In genomic region chr2:191831410-191831994, GRCh38 we compare ENCODE assay signal across 2 cellular contexts.
TF ChIP-seq lines count a peak whose summit lies in the region.

No MANE protein-coding gene starts in this region.

TF ChIP-seq in SK-N-SH, 30 proteins besides CTCF, POLR2A, EP300 and RAD21 (continued from another document):
- TF ChIP-seq YY1 (IDR thresholded peaks at IDR 0.05; ENCODE audit: low read depth) (no peak), RFX5 (IDR thresholded peaks at IDR 0.05; ENCODE audit: low read length) (no peak), CHD2 (IDR thresholded peaks at IDR 0.05; ENCODE audit: low read length, partially characterized antibody) (no peak), FOXJ3 (CRISPR knock-in tag; IDR thresholded peaks at IDR 0.05) (no peak), MXI1 (IDR thresholded peaks at IDR 0.05; ENCODE audit: low read depth, low read length) (no peak), JUND (IDR thresholded peaks at IDR 0.05) (no peak), SMC3 (IDR thresholded peaks at IDR 0.05; ENCODE audit: low read depth, low read length) (no peak), TCF12 (IDR thresholded peaks at IDR 0.05) (no peak), SIN3A (IDR thresholded peaks at IDR 0.05; ENCODE audit: borderline replicate concordance, low read depth, low read length) (no peak), GATA2 (CRISPR knock-in tag; IDR thresholded peaks at IDR 0.05) (no peak), RCOR1 (IDR thresholded peaks at IDR 0.05; ENCODE audit: low read length) (no peak), TEAD4 (IDR thresholded peaks at IDR 0.05; ENCODE audit: borderline replicate concordance, insufficient read depth) (no peak), POLR2AphosphoS5 (IDR thresholded peaks at IDR 0.05; ENCODE audit: low read depth, low read length) (no peak)
- TF ChIP-seq, protein P1, sequence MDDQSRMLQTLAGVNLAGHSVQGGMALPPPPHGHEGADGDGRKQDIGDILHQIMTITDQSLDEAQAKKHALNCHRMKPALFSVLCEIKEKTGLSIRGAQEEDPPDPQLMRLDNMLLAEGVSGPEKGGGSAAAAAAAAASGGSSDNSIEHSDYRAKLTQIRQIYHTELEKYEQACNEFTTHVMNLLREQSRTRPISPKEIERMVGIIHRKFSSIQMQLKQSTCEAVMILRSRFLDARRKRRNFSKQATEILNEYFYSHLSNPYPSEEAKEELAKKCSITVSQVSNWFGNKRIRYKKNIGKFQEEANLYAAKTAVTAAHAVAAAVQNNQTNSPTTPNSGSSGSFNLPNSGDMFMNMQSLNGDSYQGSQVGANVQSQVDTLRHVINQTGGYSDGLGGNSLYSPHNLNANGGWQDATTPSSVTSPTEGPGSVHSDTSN (IDR thresholded peaks at IDR 0.05), result no peak

TF ChIP-seq in SK-N-SH treated with all-trans-retinoic acid at 6 μM for 48 hours, 23 proteins besides CTCF, POLR2A, EP300 and RAD21 (continued from another document):
- TF ChIP-seq, protein P2, sequence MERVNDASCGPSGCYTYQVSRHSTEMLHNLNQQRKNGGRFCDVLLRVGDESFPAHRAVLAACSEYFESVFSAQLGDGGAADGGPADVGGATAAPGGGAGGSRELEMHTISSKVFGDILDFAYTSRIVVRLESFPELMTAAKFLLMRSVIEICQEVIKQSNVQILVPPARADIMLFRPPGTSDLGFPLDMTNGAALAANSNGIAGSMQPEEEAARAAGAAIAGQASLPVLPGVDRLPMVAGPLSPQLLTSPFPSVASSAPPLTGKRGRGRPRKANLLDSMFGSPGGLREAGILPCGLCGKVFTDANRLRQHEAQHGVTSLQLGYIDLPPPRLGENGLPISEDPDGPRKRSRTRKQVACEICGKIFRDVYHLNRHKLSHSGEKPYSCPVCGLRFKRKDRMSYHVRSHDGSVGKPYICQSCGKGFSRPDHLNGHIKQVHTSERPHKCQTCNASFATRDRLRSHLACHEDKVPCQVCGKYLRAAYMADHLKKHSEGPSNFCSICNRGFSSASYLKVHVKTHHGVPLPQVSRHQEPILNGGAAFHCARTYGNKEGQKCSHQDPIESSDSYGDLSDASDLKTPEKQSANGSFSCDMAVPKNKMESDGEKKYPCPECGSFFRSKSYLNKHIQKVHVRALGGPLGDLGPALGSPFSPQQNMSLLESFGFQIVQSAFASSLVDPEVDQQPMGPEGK (CRISPR knock-in tag; IDR thresholded peaks at IDR 0.05; ENCODE audit: borderline replicate concordance), result no peak
- TF ChIP-seq ZFP30 (CRISPR knock-in tag; IDR thresholded peaks at IDR 0.05), result no peak
- TF ChIP-seq, protein P3, sequence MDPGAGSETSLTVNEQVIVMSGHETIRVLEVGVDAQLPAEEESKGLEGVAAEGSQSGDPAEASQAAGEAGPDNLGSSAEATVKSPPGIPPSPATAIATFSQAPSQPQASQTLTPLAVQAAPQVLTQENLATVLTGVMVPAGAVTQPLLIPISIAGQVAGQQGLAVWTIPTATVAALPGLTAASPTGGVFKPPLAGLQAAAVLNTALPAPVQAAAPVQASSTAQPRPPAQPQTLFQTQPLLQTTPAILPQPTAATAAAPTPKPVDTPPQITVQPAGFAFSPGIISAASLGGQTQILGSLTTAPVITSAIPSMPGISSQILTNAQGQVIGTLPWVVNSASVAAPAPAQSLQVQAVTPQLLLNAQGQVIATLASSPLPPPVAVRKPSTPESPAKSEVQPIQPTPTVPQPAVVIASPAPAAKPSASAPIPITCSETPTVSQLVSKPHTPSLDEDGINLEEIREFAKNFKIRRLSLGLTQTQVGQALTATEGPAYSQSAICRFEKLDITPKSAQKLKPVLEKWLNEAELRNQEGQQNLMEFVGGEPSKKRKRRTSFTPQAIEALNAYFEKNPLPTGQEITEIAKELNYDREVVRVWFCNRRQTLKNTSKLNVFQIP (CRISPR knock-in tag; IDR thresholded peaks at IDR 0.05; ENCODE audit: borderline replicate concordance, low read depth), result no peak
- no peak for TF ChIP-seq CSDC2 (CRISPR knock-in tag; IDR thresholded peaks at IDR 0.05)
- no peak for TF ChIP-seq BACH2 (CRISPR knock-in tag; IDR thresholded peaks at IDR 0.05; ENCODE audit: borderline replicate concordance)
- no peak for TF ChIP-seq ZC3H10 (CRISPR knock-in tag; IDR thresholded peaks at IDR 0.05)
- no peak for TF ChIP-seq ZNF70 (CRISPR knock-in tag; IDR thresholded peaks at IDR 0.05)
- no peak for TF ChIP-seq GLIS3 (CRISPR knock-in tag; IDR thresholded peaks at IDR 0.05)
- TF ChIP-seq, protein P4, sequence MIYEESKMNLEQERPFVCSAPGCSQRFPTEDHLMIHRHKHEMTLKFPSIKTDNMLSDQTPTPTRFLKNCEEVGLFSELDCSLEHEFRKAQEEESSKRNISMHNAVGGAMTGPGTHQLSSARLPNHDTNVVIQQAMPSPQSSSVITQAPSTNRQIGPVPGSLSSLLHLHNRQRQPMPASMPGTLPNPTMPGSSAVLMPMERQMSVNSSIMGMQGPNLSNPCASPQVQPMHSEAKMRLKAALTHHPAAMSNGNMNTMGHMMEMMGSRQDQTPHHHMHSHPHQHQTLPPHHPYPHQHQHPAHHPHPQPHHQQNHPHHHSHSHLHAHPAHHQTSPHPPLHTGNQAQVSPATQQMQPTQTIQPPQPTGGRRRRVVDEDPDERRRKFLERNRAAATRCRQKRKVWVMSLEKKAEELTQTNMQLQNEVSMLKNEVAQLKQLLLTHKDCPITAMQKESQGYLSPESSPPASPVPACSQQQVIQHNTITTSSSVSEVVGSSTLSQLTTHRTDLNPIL (CRISPR knock-in tag; IDR thresholded peaks at IDR 0.05; ENCODE audit: low read depth), result no peak
- TF ChIP-seq CSRNP3 (CRISPR knock-in tag; IDR thresholded peaks at IDR 0.05), result no peak
- TF ChIP-seq PPARA (CRISPR knock-in tag; IDR thresholded peaks at IDR 0.05; ENCODE audit: borderline replicate concordance), result no peak
TF ChIP-seq in SK-N-SH treated with all-trans-retinoic acid at 6 μM for 48 hours: peak in this region for 0.
